ENCODE assay signal across 8 cellular contexts in the genomic region with DNA sequence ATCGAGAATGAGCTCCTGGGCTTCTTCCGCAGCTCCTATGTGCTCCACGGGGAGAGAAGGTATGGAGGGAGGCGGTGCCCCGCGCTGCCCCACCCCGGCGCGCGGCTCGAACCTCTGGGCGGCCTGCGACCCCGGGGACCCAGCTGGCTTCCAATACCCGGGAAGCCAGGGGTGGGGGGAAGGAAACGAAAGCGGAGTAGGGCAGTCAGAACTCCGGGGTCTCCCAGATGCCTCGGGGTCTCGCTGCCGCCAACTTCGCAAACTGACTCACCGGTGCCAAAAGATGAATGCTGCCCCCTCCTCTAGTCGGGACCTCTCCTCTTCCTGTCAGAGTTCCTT. TPM values are rescaled to one million over a fixed set of nuclear protein-coding genes. Genes with fewer than 3 reads are reported as not detected.
DNase-seq lines count a peak whose midpoint lies in the region; ATAC-seq and TF ChIP-seq lines count a peak whose summit lies in the region.

No MANE protein-coding gene starts in this region.

- no peak overlapping the region for H3K27ac ChIP-seq in HCT116 (ENCODE audit: low read depth, low read length)
- no peak overlapping the region for H3K27ac ChIP-seq in brain microvascular endothelial cell
- H3K27ac ChIP-seq in smooth muscle cell (ENCODE audit: low read depth), result no peak overlapping the region

- peak overlapping the region; percentile 79 for H3K4me2 ChIP-seq in HCT116 (ENCODE audit: low read length)
- peak overlapping the region; percentile 90 for H3K4me2 ChIP-seq in smooth muscle cell

- CTCF ChIA-PET in HCT116 (lab: Charles Lee), result interaction anchor here (1.3 to 1.5 kb wide), 2 partner anchors 9 kb away, joined by 4 read pairs; no protein-coding TSS in a partner anchor

- no peak for TF ChIP-seq CTCF in HCT116 (IDR thresholded peaks at IDR 0.05 in 2 of 3, conservative IDR thresholded peaks at IDR 0.05 in 1 of 3; ENCODE audit: borderline replicate concordance in 1 of 3, insufficient read depth in 1 of 3, low read depth in 2 of 3, low read length in 2 of 3)
- no peak for TF ChIP-seq CTCF in brain microvascular endothelial cell (IDR thresholded peaks at IDR 0.05; ENCODE audit: low read depth, low read length, missing control alignments)
- no peak for TF ChIP-seq CTCF in smooth muscle cell (IDR thresholded peaks at IDR 0.05; ENCODE audit: borderline replicate concordance, insufficient read depth, poor library complexity, severe bottlenecking)

- WGBS in smooth muscle cell (ENCODE audit: low lambda C conversion rate), result 2% methylated on average over 21 of the region's 24 CpGs

- peaks cover 0 to 15% of the 10 kb centered on the region in 2 experiments; a peak in 1 of 4 replicates for H3K4me1 ChIP-seq in HCT116 (ENCODE audit: control insufficient read depth in 1 of 2, insufficient read depth in 2 of 2, low read length in 2 of 2)
- no peaks in the 10 kb centered on the region for H3K4me1 ChIP-seq in smooth muscle cell (ENCODE audit: low read depth)

- BruUV-seq in HCT116 (replicated peaks; lab: Mats Ljungman, UMichigan), result no TSS peak

- RAD21 ChIA-PET in HCT116 (lab: Charles Lee; ENCODE audit: low non-redundant PET in 1 of 2, low total read pairs in 2 of 2, uncharacterized antibody in 2 of 2, unreplicated experiment in 2 of 2), result no interaction called here

- intact Hi-C loops in HCT116 (cut with micrococcal nuclease), result no loop called here

- no peaks in the 10 kb centered on the region for H3K9me2 ChIP-seq in HCT116 (ENCODE audit: insufficient read depth)

- no peak overlapping the region for H3K27ac Mint-ChIP-seq in naive thymus-derived CD8-positive, alpha-beta T cell

- H3K9ac ChIP-seq in HCT116 (ENCODE audit: low read length), result peak overlapping the region; percentile 64
- H3K9ac ChIP-seq in smooth muscle cell (ENCODE audit: low read depth), result no peak overlapping the region

- H3K4me3 Mint-ChIP-seq in naive thymus-derived CD8-positive, alpha-beta T cell, result peak overlapping the region in 3 of 10 donors; percentile 22 to 42 (median 39)

- DNase-seq in HCT116 (ENCODE audit: low read depth, low spot score), result no peak
- no peak for DNase-seq in brain microvascular endothelial cell
- peak; percentile 36 for DNase-seq in iPS-NIHi7 (ENCODE audit: extremely low spot score)
- DNase-seq in smooth muscle cell (lab: John Stamatoyannopoulos, UW; ENCODE audit: unreplicated experiment), result no peak
- DNase-seq in dermis blood vessel endothelial cell, result no peak
- no peak for DNase-seq in NCI-H2029 (lab: John Stamatoyannopoulos, UW)
- DNase-seq in HUDEP-2 (lab: John Stamatoyannopoulos, UW; ENCODE audit: unreplicated experiment in 76 of 76), result no peak
- no peak for DNase-seq in naive thymus-derived CD8-positive, alpha-beta T cell

- H2AFZ ChIP-seq in HCT116 (ENCODE audit: low read depth, low read length, poor library complexity, severe bottlenecking), result no peak overlapping the region
- H2AFZ ChIP-seq in smooth muscle cell (ENCODE audit: low read depth), result peak overlapping the region; percentile 64

- H3K36me3 Mint-ChIP-seq in naive thymus-derived CD8-positive, alpha-beta T cell, result peaks cover 0 to 4% (median 0%) of the 10 kb centered on the region in 3 donors

- H3K36me3 ChIP-seq in HCT116 (ENCODE audit: control insufficient read depth in 1 of 2, insufficient read depth in 2 of 2, low read length in 2 of 2) (no peaks in the 10 kb centered on the region), brain microvascular endothelial cell (replicated peaks) (no peaks in the 10 kb centered on the region), smooth muscle cell (ENCODE audit: low read depth) (no peaks in the 10 kb centered on the region)

- no peaks in the 10 kb centered on the region for H3K9me3 ChIP-seq in HCT116 (ENCODE audit: control insufficient read depth in 1 of 2, insufficient read depth in 1 of 2, low read depth in 1 of 2, low read length in 2 of 2)
- H3K9me3 ChIP-seq in smooth muscle cell (replicated peaks; ENCODE audit: low read depth), result no peaks in the 10 kb centered on the region

- no peak for TF ChIP-seq POLR2A in HCT116 (IDR thresholded peaks at IDR 0.05; ENCODE audit: borderline replicate concordance, extremely low read depth, insufficient read depth, insufficient read length)

- H3K27me3 ChIP-seq in HCT116 (ENCODE audit: insufficient read depth, low read length) (no peaks in the 10 kb centered on the region), brain microvascular endothelial cell (replicated peaks) (no peaks in the 10 kb centered on the region), smooth muscle cell (ENCODE audit: low read depth) (peaks cover 22% of the 10 kb centered on the region)

- H3K4me1 Mint-ChIP-seq in naive thymus-derived CD8-positive, alpha-beta T cell, result peaks cover 0 to 8% (median 2%) of the 10 kb centered on the region in 4 donors

- POLR2A ChIA-PET in HCT116 (lab: Charles Lee), result no interaction called here
- POLR2A ChIA-PET in naive thymus-derived CD8-positive, alpha-beta T cell (lab: Charles Lee), result no interaction called here

- H3K27me3 Mint-ChIP-seq in naive thymus-derived CD8-positive, alpha-beta T cell, result peaks cover 31 to 56% (median 36%) of the 10 kb centered on the region in 5 donors

- in situ Hi-C loops in brain microvascular endothelial cell (cut with HindIII; ENCODE audit: low pct_ligation_motif_present, low sequenced_read_pairs), result no loop called here

- H3F3A ChIP-seq in smooth muscle cell (ENCODE audit: low read depth), result no peaks in the 10 kb centered on the region

- no peak for TF ChIP-seq RAD21 in HCT116 (IDR thresholded peaks at IDR 0.05; ENCODE audit: low read depth)

- H3K9me3 Mint-ChIP-seq in naive thymus-derived CD8-positive, alpha-beta T cell, result peaks cover 0 to 9% (median 0%) of the 10 kb centered on the region in 9 donors

- ATAC-seq in HCT116, result peak; percentile 40
- no peak for ATAC-seq in naive thymus-derived CD8-positive, alpha-beta T cell

- no peaks in the 10 kb centered on the region for H4K20me1 ChIP-seq in HCT116 (ENCODE audit: insufficient read depth)
- no peaks in the 10 kb centered on the region for H4K20me1 ChIP-seq in smooth muscle cell (ENCODE audit: low read depth)

- H3K4me3 ChIP-seq in HCT116 (replicated peaks in 1 of 2; ENCODE audit: low read depth in 1 of 2, low read length in 2 of 2) (peak overlapping the region; percentile 59 to 61), brain microvascular endothelial cell (ENCODE audit: low read depth, low read length) (peak overlapping the region; percentile 84), smooth muscle cell (peak overlapping the region; percentile 61)

- H3K79me2 ChIP-seq in HCT116 (ENCODE audit: insufficient read depth, low read length), result no peaks in the 10 kb centered on the region
- no peaks in the 10 kb centered on the region for H3K79me2 ChIP-seq in smooth muscle cell (ENCODE audit: low read depth)

TF ChIP-seq in HCT116, 20 proteins besides CTCF, POLR2A, EP300 and RAD21:
- TF ChIP-seq, protein P1, sequence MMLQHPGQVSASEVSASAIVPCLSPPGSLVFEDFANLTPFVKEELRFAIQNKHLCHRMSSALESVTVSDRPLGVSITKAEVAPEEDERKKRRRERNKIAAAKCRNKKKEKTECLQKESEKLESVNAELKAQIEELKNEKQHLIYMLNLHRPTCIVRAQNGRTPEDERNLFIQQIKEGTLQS (IDR thresholded peaks at IDR 0.05), result no peak
TF ChIP-seq in HCT116: peak in this region for 0.

RNA-seq across cellular contexts. Expression of gene TRHDE, which starts 1.3 kb away (rescaled TPM):
- total RNA-seq in HCT116 (2021; ENCODE audit: unreplicated experiment), result 2.9 TPM
- 0.21 and 0.87 TPM in 2 replicates for polyA plus RNA-seq in HCT116 (2012)
- 0.81 and 12.5 TPM in 2 replicates for total RNA-seq in smooth muscle cell
- polyA plus RNA-seq in smooth muscle cell, result 0.06 and 0.32 TPM in 2 replicates
- total RNA-seq in dermis blood vessel endothelial cell, result 0.05 and 0.51 TPM in 2 replicates
- not detected for total RNA-seq in naive thymus-derived CD8-positive, alpha-beta T cell
- not detected for polyA plus RNA-seq in naive thymus-derived CD8-positive, alpha-beta T cell
